In genomic region chr7:54111850-54112249, GRCh38 we compare ENCODE assay signal across 16 cellular contexts.
"Had no signal": no experiment of that assay in that cellular context is flagged by ENCODE, and none has a peak within 500 bp of the region (broad histone marks: within the 10 kb centered on the region; RNA-seq: fewer than 3 reads in every experiment).

No MANE protein-coding gene starts in this region.

- H3K27ac ChIP-seq: dorsolateral prefrontal cortex, heart left ventricle, right atrium auricular region, sigmoid colon, tibial artery, upper lobe of right lung had no signal

- H3K36me3 ChIP-seq: heart left ventricle, right atrium auricular region, sigmoid colon, tibial artery, upper lobe of right lung had no signal

- H3K9me3 ChIP-seq: heart left ventricle, right atrium auricular region, sigmoid colon, tibial artery, upper lobe of right lung had no signal

- DNase-seq: cortex of kidney; dorsolateral prefrontal cortex; effector CD8-positive, alpha-beta T cell; foreskin melanocyte; heart left ventricle; hippocampal formation; left colon; natural killer cell; posterior cingulate gyrus; sigmoid colon; small intestine; stimulated activated CD4-positive, alpha-beta T cell treated with anti-CD3 and anti-CD28 coated beads, Interleukin-2, amount 100 ng/mL, for 48 hours; stimulated activated naive CD8-positive, alpha-beta T cell treated with anti-CD3 and anti-CD28 coated beads, Interleukin-15, Interleukin-2, amounts not matched to agents 100 U/mL and 50 U/mL, for 24 hours; tibial artery; upper lobe of right lung had no signal

- H3K27me3 ChIP-seq: dorsolateral prefrontal cortex, heart left ventricle, right atrium auricular region, sigmoid colon, tibial artery, upper lobe of right lung had no signal

- H3K4me1 ChIP-seq: heart left ventricle, right atrium auricular region, sigmoid colon, tibial artery, upper lobe of right lung had no signal

- H3K4me3 ChIP-seq: dorsolateral prefrontal cortex, heart left ventricle, right atrium auricular region, sigmoid colon, tibial artery, upper lobe of right lung had no signal
